ENCODE assay signal across 9 cellular contexts in genomic region chr6:118283759-118284158, GRCh38.
A peak's percentile ranks its signal among the peaks of the same experiment; 100 is the strongest.
DNase-seq lines count a peak whose midpoint lies in the region; ATAC-seq and TF ChIP-seq lines count a peak whose summit lies in the region.
"Had no signal": no experiment of that assay in that cellular context is flagged by ENCODE, and none has a peak within 500 bp of the region (broad histone marks: within the 10 kb centered on the region; RNA-seq: fewer than 3 reads in every experiment).

No MANE protein-coding gene starts in this region.

- H4K20me1 ChIP-seq in GM23248 (ENCODE audit: insufficient read depth) (no peaks in the 10 kb centered on the region), neural progenitor cell (ENCODE audit: low read depth) (no peaks in the 10 kb centered on the region)

- no peaks in the 10 kb centered on the region for H3K9me3 Mint-ChIP-seq in activated CD4-positive, alpha-beta T cell treated with anti-CD3 and anti-CD28 coated beads, Interleukin-2, amount 10 ng/mL, durations not matched to agents 24 days and 14 days
- peaks cover 1% of the 10 kb centered on the region for H3K9me3 Mint-ChIP-seq in neural progenitor cell

- H3K36me3 ChIP-seq in GM23248 (ENCODE audit: low read depth): no peaks in the 10 kb centered on the region
- H3K36me3 ChIP-seq in neural progenitor cell: no peaks in the 10 kb centered on the region
- H3K36me3 ChIP-seq: neutrophil had no signal

- in situ Hi-C loops in GM23248 (cut with MboI): loop anchor here (10.0 to 25.0 kb wide), 4 partner anchors 221 to 829 kb away; no protein-coding TSS in a partner anchor

- H3K27me3 ChIP-seq in GM23248 (replicated peaks; ENCODE audit: insufficient read depth) (no peaks in the 10 kb centered on the region), neural progenitor cell (no peaks in the 10 kb centered on the region)
- H3K27me3 ChIP-seq: neutrophil had no signal

- H3K36me3 Mint-ChIP-seq in activated CD4-positive, alpha-beta T cell treated with anti-CD3 and anti-CD28 coated beads, Interleukin-2, amount 10 ng/mL, durations not matched to agents 24 days and 14 days (ENCODE audit: low read depth): no peaks in the 10 kb centered on the region
- peaks cover 34% of the 10 kb centered on the region for H3K36me3 Mint-ChIP-seq in neural progenitor cell

- no peak overlapping the region for H3K4me3 Mint-ChIP-seq in activated CD4-positive, alpha-beta T cell treated with anti-CD3 and anti-CD28 coated beads, Interleukin-2, amount 10 ng/mL, durations not matched to agents 24 days and 14 days
- H3K4me3 Mint-ChIP-seq in neural progenitor cell: no peak overlapping the region

- WGBS in GM23248 (ENCODE audit: low coverage in 1 of 2, low lambda C conversion rate in 2 of 2, missing lambda C conversion rate in 2 of 2), 2 experiments: 9 to 10% methylated on average over 8 of the region's 8 CpGs

- no peaks in the 10 kb centered on the region for H3K9me3 ChIP-seq in GM23248 (ENCODE audit: low read depth)
- no peaks in the 10 kb centered on the region for H3K9me3 ChIP-seq in neural progenitor cell (ENCODE audit: low read depth)
- H3K9me3 ChIP-seq: neutrophil had no signal

- no peaks in the 10 kb centered on the region for H3F3A ChIP-seq in GM23248 (ENCODE audit: insufficient read depth)
- H3F3A ChIP-seq in neural progenitor cell (ENCODE audit: low read depth): no peaks in the 10 kb centered on the region

- peaks cover 2% of the 10 kb centered on the region for H3K4me1 Mint-ChIP-seq in activated CD4-positive, alpha-beta T cell treated with anti-CD3 and anti-CD28 coated beads, Interleukin-2, amount 10 ng/mL, durations not matched to agents 24 days and 14 days
- peaks cover 21% of the 10 kb centered on the region for H3K4me1 Mint-ChIP-seq in neural progenitor cell

- peaks cover 29% of the 10 kb centered on the region for H3K27me3 Mint-ChIP-seq in activated CD4-positive, alpha-beta T cell treated with anti-CD3 and anti-CD28 coated beads, Interleukin-2, amount 10 ng/mL, durations not matched to agents 24 days and 14 days
- H3K27me3 Mint-ChIP-seq in neural progenitor cell (ENCODE audit: insufficient read depth, low read depth): peaks cover 9% of the 10 kb centered on the region

- H3K4me1 ChIP-seq in GM23248 (ENCODE audit: insufficient read depth) (peaks cover 4% of the 10 kb centered on the region; the same call in 1 of the 2 replicates), neural progenitor cell (peaks cover 3% of the 10 kb centered on the region)

- peak overlapping the region; percentile 45; the same call in 1 of the 2 replicates for H2AFZ ChIP-seq in GM23248
- H2AFZ ChIP-seq in neural progenitor cell (replicated peaks): no peak overlapping the region

- H3K4me3 ChIP-seq in GM23248 (peak overlapping the region; percentile 65), epithelial cell of esophagus (ENCODE audit: low read length) (no peak overlapping the region), neural progenitor cell (no peak overlapping the region)

- TF ChIP-seq CTCF in epithelial cell of esophagus (IDR thresholded peaks at IDR 0.05; ENCODE audit: insufficient read depth, low read depth, low read length, missing control alignments): peak; percentile 70
- TF ChIP-seq CTCF in neural progenitor cell (IDR thresholded peaks at IDR 0.05): peak; percentile 87

- no peaks in the 10 kb centered on the region for H3K79me2 ChIP-seq in GM23248 (ENCODE audit: insufficient read depth)
- no peaks in the 10 kb centered on the region for H3K79me2 ChIP-seq in neural progenitor cell (ENCODE audit: low read depth)

- DNase-seq in AML-193 (lab: John Stamatoyannopoulos, UW) (peak; percentile 60 to 69), GM23248 (peak; percentile 80), NCI-H2171 treated with DMSO at 0.1 percent for 48 hours (lab: John Stamatoyannopoulos, UW) (peak; percentile 87), epithelial cell of esophagus (ENCODE audit: low read depth) (peak; percentile 62), neural progenitor cell (ENCODE audit: low spot score) (peak; percentile 70)
- peak; percentile 83 for DNase-seq in activated CD4-positive, alpha-beta T cell treated with anti-CD3 and anti-CD28 coated beads, Interleukin-2, amount 10 ng/mL, durations not matched to agents 24 days and 14 days

- H3K9me2 ChIP-seq in GM23248 (ENCODE audit: insufficient read depth): no peaks in the 10 kb centered on the region

- H3K4me2 ChIP-seq in GM23248 (ENCODE audit: unreplicated experiment) (peak overlapping the region; percentile 83), neural progenitor cell (no peak overlapping the region)

- ATAC-seq in GM21390 (IDR thresholded peaks at IDR 0.05; ENCODE audit: unreplicated experiment): no peak
- ATAC-seq in GM18511 (IDR thresholded peaks at IDR 0.05; ENCODE audit: unreplicated experiment): no peak

- intact Hi-C loops in activated CD4-positive, alpha-beta T cell treated with anti-CD3 and anti-CD28 coated beads, Interleukin-2, amount 10 ng/mL, durations not matched to agents 24 days and 14 days (cut with micrococcal nuclease): loop anchor here (1.0 to 10.0 kb wide), 9 partner anchors 221 to 827 kb away; partner anchors contain the start of gene ASF1A

- H3K9ac ChIP-seq in GM23248: peak overlapping the region; percentile 24; the same call in 1 of the 2 replicates
- no peak overlapping the region for H3K9ac ChIP-seq in neural progenitor cell

- H3K27ac ChIP-seq in GM23248 (no peak overlapping the region), neural progenitor cell (no peak overlapping the region)
- H3K27ac ChIP-seq: neutrophil had no signal

- no peak overlapping the region for H3K27ac Mint-ChIP-seq in activated CD4-positive, alpha-beta T cell treated with anti-CD3 and anti-CD28 coated beads, Interleukin-2, amount 10 ng/mL, durations not matched to agents 24 days and 14 days
- no peak overlapping the region for H3K27ac Mint-ChIP-seq in neural progenitor cell
